In the genomic region with DNA sequence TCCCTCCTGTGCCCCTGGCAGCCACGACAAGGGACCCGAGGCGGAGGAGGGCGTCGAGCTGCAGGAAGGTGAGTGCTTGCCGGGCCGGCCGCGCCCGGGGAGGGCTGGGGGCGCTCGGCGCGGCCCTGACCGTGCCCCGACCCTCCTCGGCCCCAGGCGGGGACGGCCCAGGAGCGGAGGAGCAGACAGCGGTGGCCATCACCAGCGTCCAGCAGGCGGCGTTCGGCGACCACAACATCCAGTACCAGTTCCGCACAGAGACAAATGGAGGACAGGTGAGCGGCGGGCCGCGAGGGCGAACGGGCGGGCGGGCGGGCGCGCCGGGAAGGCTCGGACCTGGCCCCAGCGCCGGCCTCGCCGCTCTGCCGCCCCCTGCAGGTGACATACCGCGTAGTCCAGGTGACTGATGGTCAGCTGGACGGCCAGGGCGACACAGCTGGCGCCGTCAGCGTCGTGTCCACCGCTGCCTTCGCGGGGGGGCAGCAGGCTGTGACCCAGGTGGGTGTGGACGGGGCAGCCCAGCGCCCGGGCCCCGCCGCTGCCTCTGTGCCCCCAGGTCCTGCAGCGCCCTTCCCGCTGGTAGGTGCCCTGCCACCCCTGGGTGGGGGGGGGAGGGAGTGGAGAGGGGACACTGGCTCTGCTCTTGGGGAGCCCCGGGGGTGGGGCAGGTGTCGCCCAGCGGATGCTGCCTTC, we compare ENCODE assay signal across 1 cellular context.
TF ChIP-seq lines count a peak whose summit lies in the region.

No MANE protein-coding gene starts in this region.

TF ChIP-seq in K562, 482 proteins besides CTCF, POLR2A, EP300 and RAD21 (continued from another document and continues in another):
- TF ChIP-seq POU5F1 (IDR thresholded peaks at IDR 0.05; ENCODE audit: borderline replicate concordance, low read depth, low read length, partially characterized antibody): no peak
- TF ChIP-seq ZBTB8A (IDR thresholded peaks at IDR 0.05; ENCODE audit: partially characterized antibody): no peak
- peak; percentile 31 for TF ChIP-seq MEIS2 (IDR thresholded peaks at IDR 0.05; ENCODE audit: partially characterized antibody)
- no peak for TF ChIP-seq STAT5B (CRISPR knock-in tag; IDR thresholded peaks at IDR 0.05)
- TF ChIP-seq TBP (optimal IDR thresholded peaks at IDR 0.05; ENCODE audit: low read depth, low read length): peak; percentile 61
- peak; percentile 60; the same call in 1 of the 2 replicates for TF ChIP-seq PHF8 (IDR thresholded peaks at IDR 0.05; ENCODE audit: borderline replicate concordance, low read length)
- TF ChIP-seq RUNX1 (IDR thresholded peaks at IDR 0.05; ENCODE audit: low read depth): 0 out of 2 replicates have a peak, but pooled peaks have one; percentile 26
- TF ChIP-seq BMI1 (IDR thresholded peaks at IDR 0.05; ENCODE audit: low read length): no peak
- TF ChIP-seq PTBP1 (IDR thresholded peaks at IDR 0.05; ENCODE audit: low read depth, low read length): no peak
- TF ChIP-seq PTTG1 (tag; IDR thresholded peaks at IDR 0.05; ENCODE audit: low read depth): no peak
- TF ChIP-seq CBX8 (IDR thresholded peaks at IDR 0.05; ENCODE audit: borderline replicate concordance, extremely low read depth, low read depth, low read length, poor library complexity, severe bottlenecking): no peak
- TF ChIP-seq, protein P1, sequence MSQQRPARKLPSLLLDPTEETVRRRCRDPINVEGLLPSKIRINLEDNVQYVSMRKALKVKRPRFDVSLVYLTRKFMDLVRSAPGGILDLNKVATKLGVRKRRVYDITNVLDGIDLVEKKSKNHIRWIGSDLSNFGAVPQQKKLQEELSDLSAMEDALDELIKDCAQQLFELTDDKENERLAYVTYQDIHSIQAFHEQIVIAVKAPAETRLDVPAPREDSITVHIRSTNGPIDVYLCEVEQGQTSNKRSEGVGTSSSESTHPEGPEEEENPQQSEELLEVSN (IDR thresholded peaks at IDR 0.05; ENCODE audit: borderline replicate concordance in 1 of 2, extremely low read depth in 1 of 2, insufficient read depth in 1 of 2, insufficient read length in 1 of 2, low read depth in 1 of 2, low read length in 1 of 2, poor library complexity in 1 of 2, severe bottlenecking in 1 of 2): peak; percentile 11 to 39
- 0 out of 2 replicates have a peak, but pooled peaks have one; percentile 59 for TF ChIP-seq ZNF766 (CRISPR knock-in tag; conservative IDR thresholded peaks at IDR 0.05)
- no peak for TF ChIP-seq SAP30 (IDR thresholded peaks at IDR 0.05; ENCODE audit: borderline replicate concordance, insufficient read depth, low read depth, low read length, poor library complexity, severe bottlenecking)
- no peak for TF ChIP-seq NFXL1 (CRISPR knock-in tag; IDR thresholded peaks at IDR 0.05)
- TF ChIP-seq ZNF589 (CRISPR knock-in tag; IDR thresholded peaks at IDR 0.05; ENCODE audit: low read depth): no peak
- peak; percentile 43; the same call in 1 of the 2 replicates for TF ChIP-seq FOXP1 (CRISPR knock-in tag; IDR thresholded peaks at IDR 0.05)
- TF ChIP-seq CXXC5 (CRISPR knock-in tag; IDR thresholded peaks at IDR 0.05): peak; percentile 72
- TF ChIP-seq DMBX1 (CRISPR knock-in tag; IDR thresholded peaks at IDR 0.05; ENCODE audit: borderline replicate concordance): no peak
- no peak for TF ChIP-seq TFAM (CRISPR knock-in tag; conservative IDR thresholded peaks at IDR 0.05)
- TF ChIP-seq, protein P2, sequence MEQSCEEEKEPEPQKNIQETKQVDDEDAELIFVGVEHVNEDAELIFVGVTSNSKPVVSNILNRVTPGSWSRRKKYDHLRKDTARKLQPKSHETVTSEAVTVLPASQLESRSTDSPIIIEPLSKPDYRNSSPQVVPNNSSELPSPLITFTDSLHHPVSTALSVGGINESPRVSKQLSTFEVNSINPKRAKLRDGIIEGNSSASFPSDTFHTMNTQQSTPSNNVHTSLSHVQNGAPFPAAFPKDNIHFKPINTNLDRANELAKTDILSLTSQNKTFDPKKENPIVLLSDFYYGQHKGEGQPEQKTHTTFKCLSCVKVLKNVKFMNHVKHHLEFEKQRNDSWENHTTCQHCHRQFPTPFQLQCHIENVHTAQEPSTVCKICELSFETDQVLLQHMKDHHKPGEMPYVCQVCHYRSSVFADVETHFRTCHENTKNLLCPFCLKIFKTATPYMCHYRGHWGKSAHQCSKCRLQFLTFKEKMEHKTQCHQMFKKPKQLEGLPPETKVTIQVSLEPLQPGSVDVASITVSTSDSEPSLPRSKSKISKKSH (CRISPR knock-in tag; IDR thresholded peaks at IDR 0.05): no peak
- TF ChIP-seq ZBTB17 (CRISPR knock-in tag; IDR thresholded peaks at IDR 0.05): 0 out of 2 replicates have a peak, but pooled peaks have one; percentile 9
- TF ChIP-seq CC2D1A (IDR thresholded peaks at IDR 0.05): no peak
- TF ChIP-seq TOE1 (IDR thresholded peaks at IDR 0.05; ENCODE audit: borderline replicate concordance): no peak
- TF ChIP-seq TOE1 (CRISPR knock-in tag; IDR thresholded peaks at IDR 0.05; ENCODE audit: borderline replicate concordance, low read depth): no peak
- TF ChIP-seq, protein P3, sequence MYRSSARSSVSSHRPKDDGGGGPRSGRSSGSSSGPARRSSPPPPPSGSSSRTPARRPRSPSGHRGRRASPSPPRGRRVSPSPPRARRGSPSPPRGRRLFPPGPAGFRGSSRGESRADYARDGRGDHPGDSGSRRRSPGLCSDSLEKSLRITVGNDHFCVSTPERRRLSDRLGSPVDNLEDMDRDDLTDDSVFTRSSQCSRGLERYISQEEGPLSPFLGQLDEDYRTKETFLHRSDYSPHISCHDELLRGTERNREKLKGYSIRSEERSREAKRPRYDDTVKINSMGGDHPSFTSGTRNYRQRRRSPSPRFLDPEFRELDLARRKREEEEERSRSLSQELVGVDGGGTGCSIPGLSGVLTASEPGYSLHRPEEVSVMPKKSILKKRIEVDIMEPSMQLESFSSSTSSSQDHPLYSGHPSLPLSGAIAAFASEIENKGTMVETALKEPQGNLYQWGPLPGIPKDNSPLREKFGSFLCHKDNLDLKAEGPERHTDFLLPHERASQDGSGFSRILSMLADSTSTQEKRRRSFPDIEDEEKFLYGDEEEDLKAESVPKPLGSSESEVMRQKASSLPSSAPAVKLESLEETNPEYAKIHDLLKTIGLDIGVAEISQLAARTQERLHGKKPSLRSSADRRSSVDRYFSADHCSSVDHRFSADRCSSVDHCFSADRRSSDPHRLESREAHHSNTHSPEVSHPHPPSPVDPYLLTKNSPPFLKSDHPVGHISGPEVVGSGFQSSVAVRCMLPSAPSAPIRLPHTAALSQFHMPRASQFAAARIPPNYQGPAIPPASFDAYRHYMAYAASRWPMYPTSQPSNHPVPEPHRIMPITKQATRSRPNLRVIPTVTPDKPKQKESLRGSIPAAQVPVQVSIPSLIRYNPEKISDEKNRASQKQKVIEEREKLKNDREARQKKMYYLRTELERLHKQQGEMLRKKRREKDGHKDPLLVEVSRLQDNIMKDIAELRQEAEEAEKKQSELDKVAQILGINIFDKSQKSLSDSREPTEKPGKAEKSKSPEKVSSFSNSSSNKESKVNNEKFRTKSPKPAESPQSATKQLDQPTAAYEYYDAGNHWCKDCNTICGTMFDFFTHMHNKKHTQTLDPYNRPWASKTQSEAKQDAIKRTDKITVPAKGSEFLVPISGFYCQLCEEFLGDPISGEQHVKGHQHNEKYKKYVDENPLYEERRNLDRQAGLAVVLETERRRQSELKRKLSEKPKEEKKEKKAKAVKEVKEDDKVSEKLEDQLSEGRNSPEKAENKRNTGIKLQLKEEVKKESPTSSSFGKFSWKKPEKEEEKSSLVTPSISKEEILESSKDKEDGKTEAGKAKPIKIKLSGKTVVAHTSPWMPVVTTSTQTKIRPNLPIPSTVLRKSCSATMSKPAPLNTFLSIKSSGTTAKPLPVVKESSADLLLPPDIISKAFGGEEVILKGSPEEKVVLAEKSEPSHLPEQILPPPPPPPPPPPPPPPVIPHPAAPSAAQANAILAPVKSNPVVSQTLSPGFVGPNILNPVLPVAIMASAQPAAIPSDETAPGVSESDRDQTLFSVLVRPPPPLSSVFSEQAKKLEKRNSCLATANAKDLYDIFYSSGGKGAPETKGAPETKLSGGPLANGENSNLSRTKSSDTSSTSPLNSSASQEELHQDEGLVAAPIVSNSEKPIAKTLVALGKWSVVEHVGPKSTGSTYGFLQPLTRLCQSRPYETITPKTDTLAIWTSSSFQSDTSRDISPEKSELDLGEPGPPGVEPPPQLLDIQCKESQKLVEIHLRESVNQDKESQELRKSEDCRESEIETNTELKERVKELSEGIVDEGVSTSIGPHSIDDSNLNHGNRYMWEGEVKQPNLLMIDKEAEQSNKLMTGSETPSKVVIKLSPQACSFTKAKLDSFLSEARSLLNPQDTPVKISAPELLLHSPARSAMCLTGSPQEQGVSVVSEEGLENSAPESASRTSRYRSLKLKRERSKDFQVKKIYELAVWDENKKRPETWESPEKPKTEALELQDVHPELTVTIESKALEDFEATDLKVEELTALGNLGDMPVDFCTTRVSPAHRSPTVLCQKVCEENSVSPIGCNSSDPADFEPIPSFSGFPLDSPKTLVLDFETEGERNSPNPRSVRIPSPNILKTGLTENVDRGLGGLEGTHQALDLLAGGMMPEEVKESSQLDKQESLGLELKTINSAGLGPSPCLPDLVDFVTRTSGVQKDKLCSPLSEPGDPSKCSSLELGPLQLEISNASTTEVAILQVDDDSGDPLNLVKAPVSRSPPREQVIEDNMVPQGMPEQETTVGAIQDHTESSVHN (IDR thresholded peaks at IDR 0.05; ENCODE audit: borderline replicate concordance in 1 of 2, low read depth in 1 of 2): no peak
- TF ChIP-seq ZNF785 (CRISPR knock-in tag; IDR thresholded peaks at IDR 0.05): no peak
- TF ChIP-seq KAT8 (IDR thresholded peaks at IDR 0.05; ENCODE audit: low read depth): no peak
- TF ChIP-seq, protein P4, sequence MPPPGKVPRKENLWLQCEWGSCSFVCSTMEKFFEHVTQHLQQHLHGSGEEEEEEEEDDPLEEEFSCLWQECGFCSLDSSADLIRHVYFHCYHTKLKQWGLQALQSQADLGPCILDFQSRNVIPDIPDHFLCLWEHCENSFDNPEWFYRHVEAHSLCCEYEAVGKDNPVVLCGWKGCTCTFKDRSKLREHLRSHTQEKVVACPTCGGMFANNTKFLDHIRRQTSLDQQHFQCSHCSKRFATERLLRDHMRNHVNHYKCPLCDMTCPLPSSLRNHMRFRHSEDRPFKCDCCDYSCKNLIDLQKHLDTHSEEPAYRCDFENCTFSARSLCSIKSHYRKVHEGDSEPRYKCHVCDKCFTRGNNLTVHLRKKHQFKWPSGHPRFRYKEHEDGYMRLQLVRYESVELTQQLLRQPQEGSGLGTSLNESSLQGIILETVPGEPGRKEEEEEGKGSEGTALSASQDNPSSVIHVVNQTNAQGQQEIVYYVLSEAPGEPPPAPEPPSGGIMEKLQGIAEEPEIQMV (tag; conservative IDR thresholded peaks at IDR 0.05; ENCODE audit: low read depth): no peak
- peak; percentile 58; the same call in 1 of the 2 replicates for TF ChIP-seq GABPB1 (CRISPR knock-in tag; IDR thresholded peaks at IDR 0.05)
- TF ChIP-seq XRCC3 (IDR thresholded peaks at IDR 0.05): no peak
- TF ChIP-seq, protein P5, sequence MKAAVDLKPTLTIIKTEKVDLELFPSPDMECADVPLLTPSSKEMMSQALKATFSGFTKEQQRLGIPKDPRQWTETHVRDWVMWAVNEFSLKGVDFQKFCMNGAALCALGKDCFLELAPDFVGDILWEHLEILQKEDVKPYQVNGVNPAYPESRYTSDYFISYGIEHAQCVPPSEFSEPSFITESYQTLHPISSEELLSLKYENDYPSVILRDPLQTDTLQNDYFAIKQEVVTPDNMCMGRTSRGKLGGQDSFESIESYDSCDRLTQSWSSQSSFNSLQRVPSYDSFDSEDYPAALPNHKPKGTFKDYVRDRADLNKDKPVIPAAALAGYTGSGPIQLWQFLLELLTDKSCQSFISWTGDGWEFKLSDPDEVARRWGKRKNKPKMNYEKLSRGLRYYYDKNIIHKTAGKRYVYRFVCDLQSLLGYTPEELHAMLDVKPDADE (conservative IDR thresholded peaks at IDR 0.05; ENCODE audit: control insufficient read depth, low read depth, low read length): peak; percentile 69; the same call in 1 of the 2 replicates
- peak; percentile 84; the same call in 1 of the 2 replicates for TF ChIP-seq MYNN (IDR thresholded peaks at IDR 0.05)
- no peak for TF ChIP-seq MYNN (CRISPR knock-in tag; IDR thresholded peaks at IDR 0.05)
- TF ChIP-seq, protein P6, sequence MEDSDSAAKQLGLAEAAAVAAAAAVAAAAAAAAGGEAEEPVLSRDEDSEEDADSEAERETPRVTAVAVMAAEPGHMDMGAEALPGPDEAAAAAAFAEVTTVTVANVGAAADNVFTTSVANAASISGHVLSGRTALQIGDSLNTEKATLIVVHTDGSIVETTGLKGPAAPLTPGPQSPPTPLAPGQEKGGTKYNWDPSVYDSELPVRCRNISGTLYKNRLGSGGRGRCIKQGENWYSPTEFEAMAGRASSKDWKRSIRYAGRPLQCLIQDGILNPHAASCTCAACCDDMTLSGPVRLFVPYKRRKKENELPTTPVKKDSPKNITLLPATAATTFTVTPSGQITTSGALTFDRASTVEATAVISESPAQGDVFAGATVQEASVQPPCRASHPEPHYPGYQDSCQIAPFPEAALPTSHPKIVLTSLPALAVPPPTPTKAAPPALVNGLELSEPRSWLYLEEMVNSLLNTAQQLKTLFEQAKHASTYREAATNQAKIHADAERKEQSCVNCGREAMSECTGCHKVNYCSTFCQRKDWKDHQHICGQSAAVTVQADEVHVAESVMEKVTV (CRISPR knock-in tag; IDR thresholded peaks at IDR 0.05): 0 out of 2 replicates have a peak, but pooled peaks have one; percentile 13
- 0 out of 2 replicates have a peak, but pooled peaks have one; percentile 49 for TF ChIP-seq KLF16 (IDR thresholded peaks at IDR 0.05)
- TF ChIP-seq, protein P7, sequence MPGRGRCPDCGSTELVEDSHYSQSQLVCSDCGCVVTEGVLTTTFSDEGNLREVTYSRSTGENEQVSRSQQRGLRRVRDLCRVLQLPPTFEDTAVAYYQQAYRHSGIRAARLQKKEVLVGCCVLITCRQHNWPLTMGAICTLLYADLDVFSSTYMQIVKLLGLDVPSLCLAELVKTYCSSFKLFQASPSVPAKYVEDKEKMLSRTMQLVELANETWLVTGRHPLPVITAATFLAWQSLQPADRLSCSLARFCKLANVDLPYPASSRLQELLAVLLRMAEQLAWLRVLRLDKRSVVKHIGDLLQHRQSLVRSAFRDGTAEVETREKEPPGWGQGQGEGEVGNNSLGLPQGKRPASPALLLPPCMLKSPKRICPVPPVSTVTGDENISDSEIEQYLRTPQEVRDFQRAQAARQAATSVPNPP (IDR thresholded peaks at IDR 0.05; ENCODE audit: borderline replicate concordance, insufficient read depth, insufficient read length): no peak
- TF ChIP-seq, protein P8, sequence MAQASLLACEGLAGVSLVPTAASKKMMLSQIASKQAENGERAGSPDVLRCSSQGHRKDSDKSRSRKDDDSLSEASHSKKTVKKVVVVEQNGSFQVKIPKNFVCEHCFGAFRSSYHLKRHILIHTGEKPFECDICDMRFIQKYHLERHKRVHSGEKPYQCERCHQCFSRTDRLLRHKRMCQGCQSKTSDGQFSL (CRISPR knock-in tag; IDR thresholded peaks at IDR 0.05): peak; percentile 90
- TF ChIP-seq, protein P8 (tag; IDR thresholded peaks at IDR 0.05): peak in 1 of 2 experiments; percentile 64; a peak in 1 of 4 replicates
- TF ChIP-seq RBBP5 (IDR thresholded peaks at IDR 0.05; ENCODE audit: borderline replicate concordance, insufficient read depth, low read length, poor library complexity, severe bottlenecking): peak; percentile 5
- TF ChIP-seq BRF1 (IDR thresholded peaks at IDR 0.05; ENCODE audit: borderline replicate concordance, extremely low read depth, insufficient read length): no peak
- TF ChIP-seq PHF20 (IDR thresholded peaks at IDR 0.05; ENCODE audit: partially characterized antibody): no peak
- no peak for TF ChIP-seq SNIP1 (IDR thresholded peaks at IDR 0.05; ENCODE audit: low read depth)
- TF ChIP-seq JUN (IDR thresholded peaks at IDR 0.05; ENCODE audit: borderline replicate concordance, low read depth, low read length): no peak
- 0 out of 2 replicates have a peak, but pooled peaks have one; percentile 30 for TF ChIP-seq JUN (CRISPR knock-in tag; IDR thresholded peaks at IDR 0.05; ENCODE audit: borderline replicate concordance)
